17 cellular contexts compared by ENCODE assay signal in genomic region chr11:20342347-20343279, GRCh38. TPM values are rescaled to one million over a fixed set of nuclear protein-coding genes. Genes with fewer than 3 reads are reported as not detected.
DNase-seq lines count a peak whose midpoint lies in the region; ATAC-seq and TF ChIP-seq lines count a peak whose summit lies in the region.
"Had no signal": no experiment of that assay in that cellular context is flagged by ENCODE, and none has a peak within 500 bp of the region (broad histone marks: within the 10 kb centered on the region; RNA-seq: fewer than 3 reads in every experiment).

No MANE protein-coding gene starts in this region.

- H3K79me1 ChIP-seq in neuronal stem cell (ENCODE audit: low read depth, low read length), result no peaks in the 10 kb centered on the region

- no peaks in the 10 kb centered on the region for H3K9me3 Mint-ChIP-seq in glutamatergic neuron (ENCODE audit: unreplicated experiment)
- H3K9me3 Mint-ChIP-seq: activated B cell treated with CpG ODN at 0.5 μM for 24 hours; activated naive CD4-positive, alpha-beta T cell treated with anti-CD3 and anti-CD28 coated beads for 36 hours had no signal

- H2AFZ ChIP-seq in neuronal stem cell (ENCODE audit: low read length), result peak overlapping the region; percentile 38

- intact Hi-C loops in sciatic nerve (cut with DNase I), result no loop called here

- H3K4ac ChIP-seq in neuronal stem cell (ENCODE audit: low read length), result no peak overlapping the region

- DNase-seq in NCI-H82 (lab: John Stamatoyannopoulos, UW) (peak; percentile 99), glutamatergic neuron (peak; percentile 76), neuronal stem cell (ENCODE audit: low spot score) (peak; percentile 67), sciatic nerve (ENCODE audit: low spot score) (no peak)
- DNase-seq in stimulated activated CD4-positive, alpha-beta T cell treated with anti-CD3 and anti-CD28 coated beads, Interleukin-12 subunit alpha, Interleukin-12 subunit beta, amount 100 ng/mL, for 4 hours, result no peak
- no peak for DNase-seq in stimulated activated CD4-positive, alpha-beta T cell treated with anti-CD3 and anti-CD28 coated beads, Interleukin-4, amount 100 ng/mL, for 1 hour
- DNase-seq: activated B cell treated with CpG ODN at 0.5 μM for 24 hours; activated CD8-positive, alpha-beta memory T cell treated with anti-CD3 and anti-CD28 coated beads, Interleukin-2, amount 50 U/mL, for 48 hours; activated naive CD4-positive, alpha-beta T cell treated with anti-CD3 and anti-CD28 coated beads for 36 hours; C1 segment of cervical spinal cord; NCI-H1092 treated with DMSO at 0.1 percent for 48 hours; stimulated activated naive CD8-positive, alpha-beta T cell treated with anti-CD3 and anti-CD28 coated beads, Interleukin-15, Interleukin-2, amounts not matched to agents 100 U/mL and 50 U/mL, for 24 hours had no signal

- ATAC-seq in sciatic nerve, result no peak
- ATAC-seq: Panc1; stimulated activated naive CD8-positive, alpha-beta T cell treated with anti-CD3 and anti-CD28 coated beads, Interleukin-15, Interleukin-2, amounts not matched to agents 100 U/mL and 50 U/mL, for 24 hours had no signal

- H4K91ac ChIP-seq in neuronal stem cell (ENCODE audit: low read depth, low read length, poor library complexity), result no peak overlapping the region

- H3K27ac ChIP-seq in HUES48 (ENCODE audit: low read depth, low read length) (no peak overlapping the region), neuronal stem cell (replicated peaks; ENCODE audit: low read length) (peak overlapping the region; percentile 51)
- H3K27ac ChIP-seq: skin epidermis, vagina had no signal

- H3K27me3 Mint-ChIP-seq in glutamatergic neuron (ENCODE audit: unreplicated experiment), result peaks cover 5% of the 10 kb centered on the region

- H3K4me3 ChIP-seq in HUES48 (ENCODE audit: low read depth, low read length) (peak overlapping the region; percentile 15; the same call in 1 of the 2 replicates), neuronal stem cell (ENCODE audit: low read length in 2 of 2) (no peak overlapping the region)
- H3K4me3 ChIP-seq: HAP-1, skin epidermis, vagina had no signal

- H3K27me3 ChIP-seq in HUES48 (ENCODE audit: control insufficient read depth, insufficient read depth, low read length), result peaks cover 10% of the 10 kb centered on the region
- peaks cover 0 to 51% (median 0%) of the 10 kb centered on the region in 3 experiments for H3K27me3 ChIP-seq in neuronal stem cell (ENCODE audit: control insufficient read depth in 3 of 3, insufficient read depth in 3 of 3, low read depth in 1 of 3, low read length in 3 of 3)
- H3K27me3 ChIP-seq: vagina had no signal

- peak overlapping the region; percentile 84 for H3K18ac ChIP-seq in neuronal stem cell (ENCODE audit: low read length)

- no peak overlapping the region for H3K23ac ChIP-seq in neuronal stem cell (ENCODE audit: low read depth, low read length, poor library complexity)

- no peak overlapping the region for H2BK5ac ChIP-seq in neuronal stem cell (ENCODE audit: low read length)

- H3K14ac ChIP-seq in neuronal stem cell (ENCODE audit: low read length), result no peak overlapping the region

- no peak overlapping the region for H4K8ac ChIP-seq in neuronal stem cell (ENCODE audit: low read depth, low read length)

- peak overlapping the region; percentile 15 for H3K4me2 ChIP-seq in neuronal stem cell (ENCODE audit: insufficient read depth, low read length, poor library complexity, severe bottlenecking)

- no peak for TF ChIP-seq CTCF in glutamatergic neuron (IDR thresholded peaks at IDR 0.05; ENCODE audit: partially characterized antibody, unreplicated experiment)

- peak overlapping the region; percentile 63 for H3K4me3 Mint-ChIP-seq in glutamatergic neuron (ENCODE audit: unreplicated experiment)
- H3K4me3 Mint-ChIP-seq: activated B cell treated with CpG ODN at 0.5 μM for 24 hours; activated naive CD4-positive, alpha-beta T cell treated with anti-CD3 and anti-CD28 coated beads for 36 hours had no signal

- H3K9ac ChIP-seq in HUES48 (ENCODE audit: low read depth, low read length), result no peak overlapping the region; the same call in 1 of the 2 replicates
- no peak overlapping the region for H3K9ac ChIP-seq in neuronal stem cell (ENCODE audit: low read depth, low read length, poor library complexity)

- peaks cover 14% of the 10 kb centered on the region for H3K4me1 ChIP-seq in HUES48 (ENCODE audit: control insufficient read depth, insufficient read depth, low read length)
- H3K4me1 ChIP-seq in neuronal stem cell (ENCODE audit: control insufficient read depth in 2 of 2, insufficient read depth in 1 of 2, low read depth in 1 of 2, low read length in 2 of 2), result peaks cover 5 to 17% of the 10 kb centered on the region in 2 donors
- H3K4me1 ChIP-seq: HAP-1, vagina had no signal

- H3K4me1 Mint-ChIP-seq in glutamatergic neuron (ENCODE audit: low read depth, unreplicated experiment), result peaks cover 7% of the 10 kb centered on the region

- peak overlapping the region; percentile 60 for H3K27ac Mint-ChIP-seq in glutamatergic neuron (ENCODE audit: unreplicated experiment)
- H3K27ac Mint-ChIP-seq: activated B cell treated with CpG ODN at 0.5 μM for 24 hours; activated naive CD4-positive, alpha-beta T cell treated with anti-CD3 and anti-CD28 coated beads for 36 hours had no signal

- H2BK120ac ChIP-seq in neuronal stem cell (ENCODE audit: low read depth, low read length), result no peak overlapping the region

- H2AK5ac ChIP-seq in neuronal stem cell (ENCODE audit: low read depth, low read length), result peak overlapping the region; percentile 27

- H3K9me3 ChIP-seq in HUES48 (ENCODE audit: control insufficient read depth, insufficient read depth, low read length) (no peaks in the 10 kb centered on the region), neuronal stem cell (replicated peaks in 1 of 2; ENCODE audit: control insufficient read depth in 2 of 2, insufficient read depth in 1 of 2, low read depth in 1 of 2, low read length in 2 of 2) (no peaks in the 10 kb centered on the region)
- H3K9me3 ChIP-seq: HAP-1, vagina had no signal

- H2BK12ac ChIP-seq in neuronal stem cell (ENCODE audit: low read length), result no peak overlapping the region

- no peak overlapping the region for H2BK15ac ChIP-seq in neuronal stem cell (ENCODE audit: low read length)

- WGBS in neuronal stem cell (ENCODE audit: extremely low coverage in 2 of 2, insufficient read length in 2 of 2, insufficient replicate concordance in 1 of 2), 2 donors, result no CpG with 5 or more reads among the region's 26 CpGs

- H3K36me3 ChIP-seq in HUES48 (ENCODE audit: control insufficient read depth, insufficient read depth, low read length), result no peaks in the 10 kb centered on the region
- no peaks in the 10 kb centered on the region for H3K36me3 ChIP-seq in neuronal stem cell (replicated peaks in 1 of 2; ENCODE audit: control insufficient read depth in 2 of 2, insufficient read depth in 2 of 2, low read length in 2 of 2)
- H3K36me3 ChIP-seq: HAP-1, vagina had no signal

- H3K36me3 Mint-ChIP-seq in glutamatergic neuron (ENCODE audit: unreplicated experiment), result no peaks in the 10 kb centered on the region

RNA-seq across cellular contexts. Expression of gene HTATIP2, which starts 20.9 kb away (rescaled TPM):
- total RNA-seq in glutamatergic neuron (ENCODE audit: unreplicated experiment) (6.2 TPM), sciatic nerve (26.5 TPM)
- polyA plus RNA-seq in neuronal stem cell (2013, experiment 1 of 2), result 12.0 TPM
- polyA plus RNA-seq in neuronal stem cell (2013, experiment 2 of 2), result 11.9 TPM

RNA-seq across cellular contexts. Expression of gene PRMT3, which starts 44.9 kb away (rescaled TPM):
- total RNA-seq in glutamatergic neuron (ENCODE audit: unreplicated experiment), result 11.2 TPM
- polyA plus RNA-seq in neuronal stem cell (2013, experiment 1 of 2), result 14.5 TPM
- polyA plus RNA-seq in neuronal stem cell (2013, experiment 2 of 2), result 14.7 TPM
- total RNA-seq in sciatic nerve, result 15.1 TPM

Comparison
In these comparisons a context has a peak if more than half of its experiments do, and no peak if none do; other contexts are left out.
1. DNase-seq: peak in NCI-H82 (single experiment), glutamatergic neuron (single experiment) and neuronal stem cell (single experiment); none in stimulated activated CD4-positive, alpha-beta T cell treated with anti-CD3 and anti-CD28 coated beads, Interleukin-12 subunit alpha, Interleukin-12 subunit beta, amount 100 ng/mL, for 4 hours (single experiment), sciatic nerve (single experiment) and stimulated activated CD4-positive, alpha-beta T cell treated with anti-CD3 and anti-CD28 coated beads, Interleukin-4, amount 100 ng/mL, for 1 hour (single experiment).